Comparison of ENCODE assay signal across 21 cellular contexts in genomic region chr19:31698352-31698751, GRCh38.
A peak's percentile ranks its signal among the peaks of the same experiment; 100 is the strongest.
DNase-seq lines count a peak whose midpoint lies in the region; FAIRE-seq and TF ChIP-seq lines count a peak whose summit lies in the region.
"Had no signal": no experiment of that assay in that cellular context is flagged by ENCODE, and none has a peak within 500 bp of the region (broad histone marks: within the 10 kb centered on the region; RNA-seq: fewer than 3 reads in every experiment).

No MANE protein-coding gene starts in this region.

- peaks cover 10% of the 10 kb centered on the region for H3K4me1 Mint-ChIP-seq in nephron
- H3K4me1 Mint-ChIP-seq: B cell; CD4-positive, CD25-positive, alpha-beta regulatory T cell had no signal

- no peak for TF ChIP-seq POLR2A in H1 (IDR thresholded peaks at IDR 0.05; ENCODE audit: control extremely low read depth in 1 of 2, low read depth in 2 of 2, low read length in 2 of 2)

- H3K56ac ChIP-seq in H1 (replicated peaks; ENCODE audit: insufficient read length, low read depth, low read length) = no peak overlapping the region

- CTCF ChIA-PET in HEK293 (lab: Yijun Ruan, JAX) (interaction anchor here (0.6 kb wide), 1 partner anchor 176 kb away, joined by 3 read pairs; no protein-coding TSS in a partner anchor), H1 (lab: Charles Lee; ENCODE audit: partially characterized antibody) (no interaction called here)

- no peaks in the 10 kb centered on the region for H3K79me2 ChIP-seq in H1 (ENCODE audit: control insufficient read depth in 1 of 2, insufficient read depth in 2 of 2, low read length in 2 of 2)

- H4K91ac ChIP-seq in H1 (replicated peaks; ENCODE audit: insufficient read length, low read length) (no peak overlapping the region), neuronal stem cell (ENCODE audit: low read depth, low read length, poor library complexity) (no peak overlapping the region)

- H3K23me2 ChIP-seq in H1 (ENCODE audit: low read depth, low read length) = no peaks in the 10 kb centered on the region

- H2BK15ac ChIP-seq in H1 (ENCODE audit: low read length) = peak overlapping the region; percentile 67; the same call in 1 of the 2 replicates
- H2BK15ac ChIP-seq in neuronal stem cell (ENCODE audit: low read length) = no peak overlapping the region

- H3K4me3 ChIP-seq in HEK293 (ENCODE audit: low read depth, low read length) (no peak overlapping the region), H1 (ENCODE audit: extremely low read depth in 1 of 4, insufficient read depth in 2 of 4, low read depth in 3 of 4, low read length in 4 of 4) (no peak overlapping the region), neuronal stem cell (ENCODE audit: low read length in 2 of 2) (no peak overlapping the region), foreskin fibroblast (ENCODE audit: low read depth in 1 of 2, low read length in 2 of 2) (no peak overlapping the region)
- H3K4me3 ChIP-seq: BLaER1, GM23248 had no signal

- H2AK5ac ChIP-seq in H1 (ENCODE audit: low read depth, low read length) = no peak overlapping the region
- no peak overlapping the region for H2AK5ac ChIP-seq in neuronal stem cell (ENCODE audit: low read depth, low read length)

- no peaks in the 10 kb centered on the region for H3K27me3 ChIP-seq in H1 (replicated peaks in 1 of 4; ENCODE audit: control insufficient read depth in 3 of 4, extremely low read depth in 1 of 4, insufficient read depth in 3 of 4, low read length in 3 of 4)
- no peaks in the 10 kb centered on the region for H3K27me3 ChIP-seq in neuronal stem cell (ENCODE audit: control insufficient read depth in 3 of 3, insufficient read depth in 3 of 3, low read depth in 1 of 3, low read length in 3 of 3)
- H3K27me3 ChIP-seq: BLaER1 had no signal

- no peak overlapping the region for H4K8ac ChIP-seq in H1 (ENCODE audit: extremely low read depth, insufficient read depth, low read length)
- no peak overlapping the region for H4K8ac ChIP-seq in neuronal stem cell (ENCODE audit: low read depth, low read length)

- no peak overlapping the region for H2AFZ ChIP-seq in H1 (ENCODE audit: low read length)
- no peak overlapping the region for H2AFZ ChIP-seq in neuronal stem cell (ENCODE audit: low read length)
- H2AFZ ChIP-seq: GM23248 had no signal

- H3K4ac ChIP-seq in H1 (replicated peaks; ENCODE audit: insufficient read length, low read depth, low read length) (no peak overlapping the region), neuronal stem cell (ENCODE audit: low read length) (no peak overlapping the region)

- no peak overlapping the region for H3K4me3 Mint-ChIP-seq in nephron
- H3K4me3 Mint-ChIP-seq: B cell; CD4-positive, CD25-positive, alpha-beta regulatory T cell; CD8-positive, alpha-beta T cell; H9 had no signal

- H3K9me3 Mint-ChIP-seq in nephron = peaks cover 10% of the 10 kb centered on the region

- H2BK20ac ChIP-seq in H1 (ENCODE audit: low read length) = no peak overlapping the region

- H3K9me3 ChIP-seq in HEK293 (ENCODE audit: control insufficient read depth, insufficient read depth, low read depth, low read length) (peaks cover 4% of the 10 kb centered on the region), H1 (ENCODE audit: insufficient read depth in 2 of 2, low read depth in 1 of 2, low read length in 1 of 2) (no peaks in the 10 kb centered on the region), neuronal stem cell (replicated peaks in 1 of 2; ENCODE audit: control insufficient read depth in 2 of 2, insufficient read depth in 1 of 2, low read depth in 1 of 2, low read length in 2 of 2) (no peaks in the 10 kb centered on the region)
- H3K9me3 ChIP-seq: BLaER1, Caco-2 had no signal

- H3K14ac ChIP-seq in H1 (ENCODE audit: insufficient read length) (no peak overlapping the region), neuronal stem cell (ENCODE audit: low read length) (no peak overlapping the region)

- peaks cover 12% of the 10 kb centered on the region for H3K27me3 Mint-ChIP-seq in nephron (ENCODE audit: low read depth)
- H3K27me3 Mint-ChIP-seq: B cell; CD4-positive, CD25-positive, alpha-beta regulatory T cell had no signal

- H3K18ac ChIP-seq in H1 (ENCODE audit: extremely low read depth, low read length) = no peak overlapping the region
- no peak overlapping the region for H3K18ac ChIP-seq in neuronal stem cell (ENCODE audit: low read length)

- H3K36me3 ChIP-seq in HEK293 (ENCODE audit: control insufficient read depth in 2 of 2, insufficient read depth in 1 of 2, low read length in 2 of 2) = no peaks in the 10 kb centered on the region
- no peaks in the 10 kb centered on the region for H3K36me3 ChIP-seq in H1 (ENCODE audit: control insufficient read depth in 2 of 4, insufficient read depth in 4 of 4, low read length in 3 of 4)
- no peaks in the 10 kb centered on the region for H3K36me3 ChIP-seq in neuronal stem cell (replicated peaks in 1 of 2; ENCODE audit: control insufficient read depth in 2 of 2, insufficient read depth in 2 of 2, low read length in 2 of 2)
- H3K36me3 ChIP-seq: BLaER1 had no signal

- H2BK120ac ChIP-seq in H1 (replicated peaks; ENCODE audit: low read depth, low read length) (no peak overlapping the region), neuronal stem cell (ENCODE audit: low read depth, low read length) (no peak overlapping the region)

- POLR2A ChIA-PET in HEK293 (lab: Yijun Ruan, JAX) = no interaction called here
- POLR2A ChIA-PET in H1 (lab: Charles Lee; ENCODE audit: partially characterized antibody) = no interaction called here

- H3K4me1 ChIP-seq in HEK293 (ENCODE audit: control insufficient read depth, insufficient read depth, low read length) = 0 out of 2 replicates have a peak, but pooled peaks cover 2% of the 10 kb centered on the region
- H3K4me1 ChIP-seq in H1 (replicated peaks in 1 of 4; ENCODE audit: control insufficient read depth in 3 of 4, insufficient read depth in 4 of 4, low read length in 3 of 4) = no peaks in the 10 kb centered on the region
- peaks cover 0 to 9% of the 10 kb centered on the region in 2 donors for H3K4me1 ChIP-seq in neuronal stem cell (ENCODE audit: control insufficient read depth in 2 of 2, insufficient read depth in 1 of 2, low read depth in 1 of 2, low read length in 2 of 2)
- H3K4me1 ChIP-seq: BLaER1, Caco-2 had no signal

- no peak for TF ChIP-seq RAD21 in H1 (IDR thresholded peaks at IDR 0.05 in 1 of 2, conservative IDR thresholded peaks at IDR 0.05 in 1 of 2; ENCODE audit: low read depth in 2 of 2, low read length in 2 of 2)

- H3K27ac Mint-ChIP-seq in nephron = peak overlapping the region in 2 of 3 experiments; percentile 28 to 44
- H3K27ac Mint-ChIP-seq: B cell; CD4-positive, CD25-positive, alpha-beta regulatory T cell; CD8-positive, alpha-beta T cell had no signal

- no peak overlapping the region for H4K5ac ChIP-seq in H1 (ENCODE audit: insufficient read length, low read depth, low read length)

- no peaks in the 10 kb centered on the region for H4K20me1 ChIP-seq in H1 (replicated peaks in 1 of 2; ENCODE audit: control insufficient read depth in 1 of 2, insufficient read depth in 2 of 2, low read length in 2 of 2)
- H4K20me1 ChIP-seq: BLaER1 had no signal

- H3K23ac ChIP-seq in H1 (ENCODE audit: insufficient read length) (no peak overlapping the region), neuronal stem cell (ENCODE audit: low read depth, low read length, poor library complexity) (no peak overlapping the region)

- DNase-seq in H1 (ENCODE audit: low read depth in 1 of 2, low spot score in 2 of 2) (no peak), neuronal stem cell (ENCODE audit: low spot score) (peak; percentile 3), NCI-H2227 treated with DMSO at 0.1 percent for 48 hours (lab: John Stamatoyannopoulos, UW) (no peak), foreskin fibroblast (no peak)
- DNase-seq in activated CD4-positive, alpha-beta T cell treated with anti-CD3 and anti-CD28 coated beads for 1 hour = no peak
- DNase-seq: Caco-2; CD4-positive, CD25-positive, alpha-beta regulatory T cell; CD8-positive, alpha-beta T cell; DMS153; DND-41; GM23248; H9 had no signal

- H3K27ac ChIP-seq in HEK293 (ENCODE audit: extremely low read depth, low read depth, low read length) = no peak overlapping the region
- no peak overlapping the region for H3K27ac ChIP-seq in H1 (ENCODE audit: low read depth, low read length)
- no peak overlapping the region for H3K27ac ChIP-seq in neuronal stem cell (replicated peaks; ENCODE audit: low read length)
- H3K27ac ChIP-seq: 22Rv1, BLaER1, C4-2B, GM23248 had no signal

- H2BK12ac ChIP-seq in H1 (ENCODE audit: low read depth, low read length) = no peak overlapping the region
- H2BK12ac ChIP-seq in neuronal stem cell (ENCODE audit: low read length) = no peak overlapping the region

- TF ChIP-seq EP300 in H1 (IDR thresholded peaks at IDR 0.05; ENCODE audit: borderline replicate concordance in 1 of 2, low read depth in 2 of 2, low read length in 2 of 2) = no peak

- H3K79me1 ChIP-seq in H1 (ENCODE audit: low read depth, low read length) (no peaks in the 10 kb centered on the region; the same call in 1 of the 2 replicates), neuronal stem cell (ENCODE audit: low read depth, low read length) (no peaks in the 10 kb centered on the region)

- WGBS in H1 (ENCODE audit: extremely low coverage in 1 of 2, insufficient coverage in 1 of 2, insufficient read length in 1 of 2, insufficient replicate concordance in 2 of 2, low coverage in 1 of 2, low lambda C conversion rate in 2 of 2, missing lambda C conversion rate in 1 of 2), 2 experiments = 90% methylated on average over 5 of the region's 5 CpGs; no CpG with 5 or more reads in 1 of the 2 experiments
- WGBS in neuronal stem cell (ENCODE audit: extremely low coverage in 2 of 2, insufficient read length in 2 of 2, insufficient replicate concordance in 1 of 2), 2 donors = no CpG with 5 or more reads among the region's 5 CpGs

- H3K9ac ChIP-seq in H1 (replicated peaks in 1 of 4; ENCODE audit: extremely low read depth in 1 of 4, low read depth in 3 of 4, low read length in 3 of 4) (no peak overlapping the region), neuronal stem cell (ENCODE audit: low read depth, low read length, poor library complexity) (no peak overlapping the region)
- H3K9ac ChIP-seq: BLaER1, GM23248 had no signal

- no peak overlapping the region for H2BK5ac ChIP-seq in H1 (ENCODE audit: low read depth, low read length)
- no peak overlapping the region for H2BK5ac ChIP-seq in neuronal stem cell (ENCODE audit: low read length)

- TF ChIP-seq CTCF in HEK293 (tag by site-specific recombination; IDR thresholded peaks at IDR 0.05) (no peak), H1 (IDR thresholded peaks at IDR 0.05; ENCODE audit: control extremely low read depth in 1 of 3, insufficient read depth in 1 of 3, low read depth in 1 of 3, low read length in 3 of 3) (no peak), nephron (IDR thresholded peaks at IDR 0.05; ENCODE audit: unreplicated experiment in 3 of 3) (no peak), foreskin fibroblast (IDR thresholded peaks at IDR 0.05; ENCODE audit: low read depth, low read length) (no peak)

- H3K4me2 ChIP-seq in H1 (ENCODE audit: insufficient read depth in 1 of 2, low read depth in 2 of 2, low read length in 2 of 2) (no peak overlapping the region), neuronal stem cell (ENCODE audit: insufficient read depth, low read length, poor library complexity, severe bottlenecking) (no peak overlapping the region)
- H3K4me2 ChIP-seq: BLaER1 had no signal

- H3K36me3 Mint-ChIP-seq in nephron (ENCODE audit: low read depth) = no peaks in the 10 kb centered on the region
- H3K36me3 Mint-ChIP-seq: CD4-positive, CD25-positive, alpha-beta regulatory T cell; CD8-positive, alpha-beta T cell had no signal

- no peak for FAIRE-seq in H1 (lab: Jason Lieb, UNC)
- FAIRE-seq: A204.1, G401.6, GM12892 had no signal
